In the genomic region with DNA sequence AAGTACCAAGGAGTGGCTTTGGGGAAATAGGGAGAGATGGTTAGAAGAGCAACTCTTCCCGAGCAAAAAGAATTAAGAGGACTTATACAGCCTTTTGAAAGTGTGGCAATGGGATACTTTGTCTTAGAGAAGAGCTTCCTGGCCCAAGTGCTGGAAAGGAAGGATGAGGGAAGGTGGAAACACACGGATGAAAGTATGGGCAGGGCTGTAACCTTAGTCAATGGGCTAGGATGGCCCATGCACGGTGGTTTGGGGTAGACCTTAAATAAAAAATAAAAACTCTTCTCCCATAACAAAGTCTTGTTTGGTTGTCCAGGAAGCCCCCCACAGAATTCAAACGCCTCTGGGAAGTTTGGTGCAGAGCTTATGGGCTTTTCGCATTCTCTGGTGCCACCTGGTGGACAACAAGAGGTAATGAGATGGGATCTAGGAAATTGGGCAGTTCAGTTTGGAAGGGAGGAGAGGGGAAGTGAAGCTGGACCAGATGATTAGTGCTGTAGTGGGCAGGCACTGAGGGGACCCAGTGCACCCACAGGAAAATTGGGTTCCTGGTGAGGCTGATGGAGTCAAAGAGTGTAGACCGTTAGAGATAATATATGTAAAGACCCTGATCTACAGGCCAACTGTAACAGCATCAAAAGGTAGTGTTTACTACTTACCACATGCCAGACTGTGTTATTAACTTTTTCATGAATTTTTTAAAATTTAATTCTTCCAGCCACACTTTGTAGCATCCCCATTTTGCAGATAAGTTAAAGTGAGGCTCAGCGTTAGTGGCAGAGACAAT, we compare ENCODE assay signal across 8 cellular contexts. TPM values are rescaled to one million over a fixed set of nuclear protein-coding genes. Genes with fewer than 3 reads are reported as not detected.
DNase-seq lines count a peak whose midpoint lies in the region; ATAC-seq and TF ChIP-seq lines count a peak whose summit lies in the region.

No MANE protein-coding gene starts in this region.

- CTCF ChIA-PET in AG04449 (lab: Yijun Ruan, JAX), result interaction anchor here (0.6 to 9.0 kb wide), 24 partner anchors 10 to 586 kb away, joined by 3 to 108 read pairs (median 4); partner anchors contain the start of gene ENOX2
- CTCF ChIA-PET in RWPE1 (lab: Yijun Ruan, JAX), result interaction anchor here (0.6 to 1.5 kb wide), 11 partner anchors 16 to 1130 kb away, joined by 3 to 11 read pairs (median 4); no protein-coding TSS in a partner anchor

- no peaks in the 10 kb centered on the region for H3K9me3 ChIP-seq in ascending aorta

- H3K27ac ChIP-seq in RWPE1 (no peak overlapping the region), ascending aorta (no peak overlapping the region)

- peak; percentile 45 for TF ChIP-seq CTCF in AG04449 (IDR thresholded peaks at IDR 0.05; ENCODE audit: insufficient read depth, low read length, missing control alignments)
- peak; percentile 47 for TF ChIP-seq CTCF in GM12865 (IDR thresholded peaks at IDR 0.05; ENCODE audit: insufficient read depth, low read depth, low read length, missing control alignments)
- TF ChIP-seq CTCF in RWPE1 (conservative IDR thresholded peaks at IDR 0.05; ENCODE audit: low read depth), result peak; percentile 54
- TF ChIP-seq CTCF in ascending aorta (IDR thresholded peaks at IDR 0.05), result peak; percentile 55 to 86 (median 74)

- no peaks in the 10 kb centered on the region for H3K4me1 ChIP-seq in ascending aorta

- H3K36me3 ChIP-seq in ascending aorta, result no peaks in the 10 kb centered on the region

- no peak overlapping the region for H3K4me3 Mint-ChIP-seq in immature natural killer cell

- H3K27ac Mint-ChIP-seq in immature natural killer cell, result no peak overlapping the region

- no peak for ATAC-seq in HG03378 (IDR thresholded peaks at IDR 0.05; ENCODE audit: unreplicated experiment)

- POLR2A ChIA-PET in AG04449 (lab: Yijun Ruan, JAX) (no interaction called here), RWPE1 (lab: Yijun Ruan, JAX; ENCODE audit: low non-redundant PET) (no interaction called here)

- no peaks in the 10 kb centered on the region for H3K9me3 Mint-ChIP-seq in immature natural killer cell

- H3K27me3 ChIP-seq in ascending aorta, result no peaks in the 10 kb centered on the region

- H3K4me3 ChIP-seq in AG04449 (ENCODE audit: low read depth, low read length) (no peak overlapping the region), GM12865 (ENCODE audit: low read depth, low read length) (no peak overlapping the region), ascending aorta (no peak overlapping the region)

- no peak for DNase-seq in AG04449 (ENCODE audit: low read depth, low spot score)
- peak; percentile 63 for DNase-seq in GM12865 (ENCODE audit: low read depth)
- peak; percentile 29 for DNase-seq in HuH-7 (ENCODE audit: low spot score)
- DNase-seq in RWPE1 (ENCODE audit: low spot score), result peak; percentile 31
- no peak for DNase-seq in ascending aorta (ENCODE audit: low spot score in 2 of 2)
- DNase-seq in immature natural killer cell, result peak; percentile 43 to 45 (median 44)
- DNase-seq in stimulated activated CD4-positive, alpha-beta T cell treated with anti-CD3 and anti-CD28 coated beads, Interleukin-1b, Interleukin-23, amount 100 ng/mL, for 48 hours, result peak; percentile 10

- H3K36me3 Mint-ChIP-seq in immature natural killer cell, result no peaks in the 10 kb centered on the region

- H3K27me3 Mint-ChIP-seq in immature natural killer cell (ENCODE audit: low read depth in 3 of 3), result peaks cover 2 to 9% (median 4%) of the 10 kb centered on the region in 3 donors

- intact Hi-C loops in ascending aorta (cut with DNase I), result loop anchor here (1.0 to 10.0 kb wide), 3 partner anchors 378 to 582 kb away; partner anchors contain the start of gene SLC25A14

- no peaks in the 10 kb centered on the region for H3K4me1 Mint-ChIP-seq in immature natural killer cell

RNA-seq across cellular contexts. Expression of gene ENOX2, which starts 13.8 kb away (rescaled TPM):
- total RNA-seq in ascending aorta, result 2.0 TPM
- polyA plus RNA-seq in immature natural killer cell, result 10 to 100 TPM; 14.8 to 26.0 (median 22.2) TPM

Comparison
In these comparisons a context has a peak if more than half of its experiments do, and no peak if none do; other contexts are left out.
1. DNase-seq: peak in GM12865 (single experiment), HuH-7 (single experiment), RWPE1 (single experiment), immature natural killer cell (3 of 3) and stimulated activated CD4-positive, alpha-beta T cell treated with anti-CD3 and anti-CD28 coated beads, Interleukin-1b, Interleukin-23, amount 100 ng/mL, for 48 hours (single experiment); none in AG04449 (single experiment) and ascending aorta (0 of 2).
2. Peak in every context shown above with its lines, with median percentiles within 50 percentile points of each other: CTCF ChIP-seq.